13 cellular contexts compared by ENCODE assay signal in the genomic region with DNA sequence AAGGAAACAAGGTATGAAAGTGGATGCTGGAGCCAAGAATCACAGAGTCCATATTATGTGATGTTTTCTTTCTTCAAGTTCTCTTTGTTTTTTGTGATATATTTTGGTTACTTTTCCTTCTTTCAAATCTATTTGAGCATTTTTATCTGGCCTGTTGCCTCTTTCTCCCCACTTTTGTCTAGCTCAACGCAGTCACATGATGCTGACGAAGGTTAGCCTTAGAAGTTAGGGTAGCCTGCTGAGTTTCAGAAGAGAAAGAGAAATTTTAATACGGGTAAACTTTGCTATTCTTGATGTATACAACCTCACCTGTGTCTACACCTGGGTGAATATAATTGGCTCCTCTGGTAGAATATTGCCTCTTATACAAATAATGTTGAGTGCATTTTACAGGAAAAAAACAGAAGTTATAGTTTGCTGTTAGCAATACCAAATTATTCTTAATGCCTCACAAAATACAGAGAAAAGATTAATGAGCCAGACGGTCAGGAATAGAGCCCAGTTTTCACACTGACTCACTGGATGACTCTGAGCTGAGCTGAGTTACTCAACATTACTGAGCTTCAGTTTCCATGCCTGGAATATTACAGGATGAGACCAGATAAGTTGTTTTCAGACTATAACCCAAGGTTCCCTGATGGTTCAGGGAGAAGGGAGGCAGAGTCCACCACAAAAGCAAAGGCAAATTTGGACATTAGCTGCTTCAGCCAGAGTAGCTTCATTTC.
DNase-seq lines count a peak whose midpoint lies in the region; ATAC-seq, FAIRE-seq and TF ChIP-seq lines count a peak whose summit lies in the region.
"Had no signal": no experiment of that assay in that cellular context is flagged by ENCODE, and none has a peak within 500 bp of the region (broad histone marks: within the 10 kb centered on the region; RNA-seq: fewer than 3 reads in every experiment).

No MANE protein-coding gene starts in this region.

- H3K4me3 ChIP-seq in retinal pigment epithelial cell (ENCODE audit: low read length): no peak overlapping the region
- H3K4me3 ChIP-seq: right lobe of liver, upper lobe of right lung had no signal

- FAIRE-seq in RCC 7860 (lab: Jason Lieb, UNC): peak; percentile 94

- DNase-seq in GM03348 (ENCODE audit: low spot score): peak; percentile 83
- DNase-seq in RCC 7860 (ENCODE audit: low spot score): peak; percentile 78
- DNase-seq in fibroblast of gingiva (ENCODE audit: low read depth): peak; percentile 64
- DNase-seq in retinal pigment epithelial cell (ENCODE audit: low read depth): peak; percentile 53
- no peak for DNase-seq in iPS-NIHi7 (ENCODE audit: extremely low spot score)
- DNase-seq in NCI-H345 treated with DMSO at 0.1 percent for 48 hours (lab: John Stamatoyannopoulos, UW; ENCODE audit: unreplicated experiment): no peak
- DNase-seq: caudate nucleus, glutamatergic neuron, NCI-H1694, right lobe of liver, upper lobe of right lung had no signal

- TF ChIP-seq CTCF in retinal pigment epithelial cell (conservative IDR thresholded peaks at IDR 0.05; ENCODE audit: low read depth, low read length): no peak

- ATAC-seq in GM18868 (IDR thresholded peaks at IDR 0.05; ENCODE audit: unreplicated experiment) (no peak), GM21825 (IDR thresholded peaks at IDR 0.05; ENCODE audit: unreplicated experiment) (no peak)
- ATAC-seq: right lobe of liver, upper lobe of right lung had no signal

Comparison
In these comparisons a context has a peak if more than half of its experiments do, and no peak if none do; other contexts are left out.
1. DNase-seq: peak in GM03348 (single experiment), RCC 7860 (single experiment), fibroblast of gingiva (single experiment) and retinal pigment epithelial cell (single experiment); none in iPS-NIHi7 (single experiment) and NCI-H345 treated with DMSO at 0.1 percent for 48 hours (single experiment).